Comparison of ENCODE assay signal across 1 cellular context in the genomic region with DNA sequence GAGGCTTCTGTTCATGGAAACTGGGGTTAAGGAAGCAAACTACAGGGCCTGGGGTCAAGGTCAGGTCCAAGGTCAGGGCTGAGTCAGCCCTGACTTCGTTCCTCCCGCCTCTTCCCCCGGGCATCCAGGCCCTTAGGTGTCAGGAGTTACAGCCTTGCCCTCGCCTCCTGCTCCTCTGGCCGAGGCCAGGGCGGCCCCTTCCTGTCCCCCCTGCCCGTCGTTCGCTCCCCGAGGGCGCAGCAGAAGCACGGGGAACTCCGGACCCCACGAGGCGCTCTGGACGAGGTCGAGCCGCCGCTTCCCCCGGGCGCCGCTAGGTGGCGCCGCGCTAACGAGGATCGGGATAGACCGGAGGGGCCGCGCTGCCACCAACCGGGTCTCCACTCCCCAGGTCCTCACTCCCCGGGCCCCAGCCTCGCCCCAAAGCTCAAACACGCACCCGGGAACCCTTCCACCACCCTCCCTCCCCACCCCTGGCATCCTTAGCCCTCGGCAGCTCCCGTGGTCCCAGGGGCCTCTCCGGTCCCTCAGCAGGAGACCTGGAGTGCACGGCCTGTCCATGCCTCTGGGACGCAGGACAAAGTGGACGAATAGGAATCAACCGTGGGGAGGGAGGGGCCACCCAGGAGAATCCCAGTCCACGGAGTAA.
A peak's percentile ranks its signal among the peaks of the same experiment; 100 is the strongest.
TF ChIP-seq lines count a peak whose summit lies in the region.

No MANE protein-coding gene starts in this region.

TF ChIP-seq in HepG2, 621 proteins besides CTCF, POLR2A, EP300 and RAD21 (continued from another document and continues in another):
- TF ChIP-seq SSRP1 (CRISPR knock-in tag; IDR thresholded peaks at IDR 0.05) (no peak), FOSL2 (CRISPR knock-in tag; IDR thresholded peaks at IDR 0.05) (peak; percentile 82), ZFP36 (IDR thresholded peaks at IDR 0.05; ENCODE audit: borderline replicate concordance, low read depth, low read length, partially characterized antibody) (no peak), ZNF570 (CRISPR knock-in tag; IDR thresholded peaks at IDR 0.05; ENCODE audit: borderline replicate concordance) (no peak), PHF8 (CRISPR knock-in tag; IDR thresholded peaks at IDR 0.05) (0 out of 2 replicates have a peak, but pooled peaks have one; percentile 37), ZSCAN25 (CRISPR knock-in tag; IDR thresholded peaks at IDR 0.05) (no peak), ONECUT2 (CRISPR knock-in tag; IDR thresholded peaks at IDR 0.05) (no peak), ZNF670 (CRISPR knock-in tag; IDR thresholded peaks at IDR 0.05; ENCODE audit: borderline replicate concordance) (no peak), RELA (CRISPR knock-in tag; IDR thresholded peaks at IDR 0.05) (no peak), NR1H2 (CRISPR knock-in tag; IDR thresholded peaks at IDR 0.05; ENCODE audit: borderline replicate concordance, low read depth) (peak; percentile 80; the same call in 1 of the 2 replicates), ZFP90 (CRISPR knock-in tag; IDR thresholded peaks at IDR 0.05; ENCODE audit: borderline replicate concordance) (no peak), E2F2 (CRISPR knock-in tag; IDR thresholded peaks at IDR 0.05; ENCODE audit: borderline replicate concordance) (no peak), ZNF12 (CRISPR knock-in tag; IDR thresholded peaks at IDR 0.05) (no peak), ZNF335 (CRISPR knock-in tag; IDR thresholded peaks at IDR 0.05) (no peak), ZNF350 (CRISPR knock-in tag; IDR thresholded peaks at IDR 0.05; ENCODE audit: borderline replicate concordance, low read depth) (0 out of 2 replicates have a peak, but pooled peaks have one; percentile 17), JUN (CRISPR knock-in tag; IDR thresholded peaks at IDR 0.05) (no peak), CCDC6 (CRISPR knock-in tag; IDR thresholded peaks at IDR 0.05) (peak; percentile 44; the same call in 1 of the 2 replicates), ZGPAT (CRISPR knock-in tag; IDR thresholded peaks at IDR 0.05) (peak; percentile 47; the same call in 1 of the 2 replicates), ZNF589 (CRISPR knock-in tag; conservative IDR thresholded peaks at IDR 0.05) (no peak), ZNF597 (CRISPR knock-in tag; IDR thresholded peaks at IDR 0.05) (no peak), FIP1L1 (IDR thresholded peaks at IDR 0.05; ENCODE audit: borderline replicate concordance, insufficient read depth, low read depth, low read length) (no peak), ZSCAN31 (CRISPR knock-in tag; IDR thresholded peaks at IDR 0.05; ENCODE audit: low read depth) (0 out of 2 replicates have a peak, but pooled peaks have one; percentile 35), ZMYM4 (CRISPR knock-in tag; IDR thresholded peaks at IDR 0.05) (no peak), GLMP (CRISPR knock-in tag; IDR thresholded peaks at IDR 0.05; ENCODE audit: borderline replicate concordance) (no peak), SMYD3 (CRISPR knock-in tag; IDR thresholded peaks at IDR 0.05) (no peak), TEF (CRISPR knock-in tag; IDR thresholded peaks at IDR 0.05) (no peak), GABPA (IDR thresholded peaks at IDR 0.05; ENCODE audit: low read depth, low read length) (no peak), GABPA (CRISPR knock-in tag; IDR thresholded peaks at IDR 0.05; ENCODE audit: low read depth) (no peak), EZH2 (conservative IDR thresholded peaks at IDR 0.05; ENCODE audit: low read depth, low read length) (no peak), TAF15 (IDR thresholded peaks at IDR 0.05; ENCODE audit: low read depth, low read length, poor library complexity, severe bottlenecking) (peak; percentile 77)
- TF ChIP-seq, protein P1, sequence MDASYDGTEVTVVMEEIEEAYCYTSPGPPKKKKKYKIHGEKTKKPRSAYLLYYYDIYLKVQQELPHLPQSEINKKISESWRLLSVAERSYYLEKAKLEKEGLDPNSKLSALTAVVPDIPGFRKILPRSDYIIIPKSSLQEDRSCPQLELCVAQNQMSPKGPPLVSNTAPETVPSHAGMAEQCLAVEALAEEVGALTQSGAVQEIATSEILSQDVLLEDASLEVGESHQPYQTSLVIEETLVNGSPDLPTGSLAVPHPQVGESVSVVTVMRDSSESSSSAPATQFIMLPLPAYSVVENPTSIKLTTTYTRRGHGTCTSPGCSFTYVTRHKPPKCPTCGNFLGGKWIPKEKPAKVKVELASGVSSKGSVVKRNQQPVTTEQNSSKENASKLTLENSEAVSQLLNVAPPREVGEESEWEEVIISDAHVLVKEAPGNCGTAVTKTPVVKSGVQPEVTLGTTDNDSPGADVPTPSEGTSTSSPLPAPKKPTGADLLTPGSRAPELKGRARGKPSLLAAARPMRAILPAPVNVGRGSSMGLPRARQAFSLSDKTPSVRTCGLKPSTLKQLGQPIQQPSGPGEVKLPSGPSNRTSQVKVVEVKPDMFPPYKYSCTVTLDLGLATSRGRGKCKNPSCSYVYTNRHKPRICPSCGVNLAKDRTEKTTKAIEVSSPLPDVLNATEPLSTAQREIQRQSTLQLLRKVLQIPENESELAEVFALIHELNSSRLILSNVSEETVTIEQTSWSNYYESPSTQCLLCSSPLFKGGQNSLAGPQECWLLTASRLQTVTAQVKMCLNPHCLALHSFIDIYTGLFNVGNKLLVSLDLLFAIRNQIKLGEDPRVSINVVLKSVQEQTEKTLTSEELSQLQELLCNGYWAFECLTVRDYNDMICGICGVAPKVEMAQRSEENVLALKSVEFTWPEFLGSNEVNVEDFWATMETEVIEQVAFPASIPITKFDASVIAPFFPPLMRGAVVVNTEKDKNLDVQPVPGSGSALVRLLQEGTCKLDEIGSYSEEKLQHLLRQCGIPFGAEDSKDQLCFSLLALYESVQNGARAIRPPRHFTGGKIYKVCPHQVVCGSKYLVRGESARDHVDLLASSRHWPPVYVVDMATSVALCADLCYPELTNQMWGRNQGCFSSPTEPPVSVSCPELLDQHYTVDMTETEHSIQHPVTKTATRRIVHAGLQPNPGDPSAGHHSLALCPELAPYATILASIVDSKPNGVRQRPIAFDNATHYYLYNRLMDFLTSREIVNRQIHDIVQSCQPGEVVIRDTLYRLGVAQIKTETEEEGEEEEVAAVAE (CRISPR knock-in tag; IDR thresholded peaks at IDR 0.05; ENCODE audit: borderline replicate concordance) = no peak
- TF ChIP-seq, protein P2, sequence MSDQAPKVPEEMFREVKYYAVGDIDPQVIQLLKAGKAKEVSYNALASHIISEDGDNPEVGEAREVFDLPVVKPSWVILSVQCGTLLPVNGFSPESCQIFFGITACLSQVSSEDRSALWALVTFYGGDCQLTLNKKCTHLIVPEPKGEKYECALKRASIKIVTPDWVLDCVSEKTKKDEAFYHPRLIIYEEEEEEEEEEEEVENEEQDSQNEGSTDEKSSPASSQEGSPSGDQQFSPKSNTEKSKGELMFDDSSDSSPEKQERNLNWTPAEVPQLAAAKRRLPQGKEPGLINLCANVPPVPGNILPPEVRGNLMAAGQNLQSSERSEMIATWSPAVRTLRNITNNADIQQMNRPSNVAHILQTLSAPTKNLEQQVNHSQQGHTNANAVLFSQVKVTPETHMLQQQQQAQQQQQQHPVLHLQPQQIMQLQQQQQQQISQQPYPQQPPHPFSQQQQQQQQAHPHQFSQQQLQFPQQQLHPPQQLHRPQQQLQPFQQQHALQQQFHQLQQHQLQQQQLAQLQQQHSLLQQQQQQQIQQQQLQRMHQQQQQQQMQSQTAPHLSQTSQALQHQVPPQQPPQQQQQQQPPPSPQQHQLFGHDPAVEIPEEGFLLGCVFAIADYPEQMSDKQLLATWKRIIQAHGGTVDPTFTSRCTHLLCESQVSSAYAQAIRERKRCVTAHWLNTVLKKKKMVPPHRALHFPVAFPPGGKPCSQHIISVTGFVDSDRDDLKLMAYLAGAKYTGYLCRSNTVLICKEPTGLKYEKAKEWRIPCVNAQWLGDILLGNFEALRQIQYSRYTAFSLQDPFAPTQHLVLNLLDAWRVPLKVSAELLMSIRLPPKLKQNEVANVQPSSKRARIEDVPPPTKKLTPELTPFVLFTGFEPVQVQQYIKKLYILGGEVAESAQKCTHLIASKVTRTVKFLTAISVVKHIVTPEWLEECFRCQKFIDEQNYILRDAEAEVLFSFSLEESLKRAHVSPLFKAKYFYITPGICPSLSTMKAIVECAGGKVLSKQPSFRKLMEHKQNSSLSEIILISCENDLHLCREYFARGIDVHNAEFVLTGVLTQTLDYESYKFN (CRISPR knock-in tag; conservative IDR thresholded peaks at IDR 0.05) = no peak
- TF ChIP-seq, protein P3, sequence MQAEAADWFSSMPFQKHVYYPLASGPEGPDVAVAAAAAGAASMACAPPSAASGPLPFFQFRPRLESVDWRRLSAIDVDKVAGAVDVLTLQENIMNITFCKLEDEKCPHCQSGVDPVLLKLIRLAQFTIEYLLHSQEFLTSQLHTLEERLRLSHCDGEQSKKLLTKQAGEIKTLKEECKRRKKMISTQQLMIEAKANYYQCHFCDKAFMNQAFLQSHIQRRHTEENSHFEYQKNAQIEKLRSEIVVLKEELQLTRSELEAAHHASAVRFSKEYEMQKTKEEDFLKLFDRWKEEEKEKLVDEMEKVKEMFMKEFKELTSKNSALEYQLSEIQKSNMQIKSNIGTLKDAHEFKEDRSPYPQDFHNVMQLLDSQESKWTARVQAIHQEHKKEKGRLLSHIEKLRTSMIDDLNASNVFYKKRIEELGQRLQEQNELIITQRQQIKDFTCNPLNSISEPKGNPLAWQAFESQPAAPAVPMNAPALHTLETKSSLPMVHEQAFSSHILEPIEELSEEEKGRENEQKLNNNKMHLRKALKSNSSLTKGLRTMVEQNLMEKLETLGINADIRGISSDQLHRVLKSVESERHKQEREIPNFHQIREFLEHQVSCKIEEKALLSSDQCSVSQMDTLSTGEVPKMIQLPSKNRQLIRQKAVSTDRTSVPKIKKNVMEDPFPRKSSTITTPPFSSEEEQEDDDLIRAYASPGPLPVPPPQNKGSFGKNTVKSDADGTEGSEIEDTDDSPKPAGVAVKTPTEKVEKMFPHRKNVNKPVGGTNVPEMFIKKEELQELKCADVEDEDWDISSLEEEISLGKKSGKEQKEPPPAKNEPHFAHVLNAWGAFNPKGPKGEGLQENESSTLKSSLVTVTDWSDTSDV (CRISPR knock-in tag; IDR thresholded peaks at IDR 0.05) = no peak
- TF ChIP-seq, protein P4, sequence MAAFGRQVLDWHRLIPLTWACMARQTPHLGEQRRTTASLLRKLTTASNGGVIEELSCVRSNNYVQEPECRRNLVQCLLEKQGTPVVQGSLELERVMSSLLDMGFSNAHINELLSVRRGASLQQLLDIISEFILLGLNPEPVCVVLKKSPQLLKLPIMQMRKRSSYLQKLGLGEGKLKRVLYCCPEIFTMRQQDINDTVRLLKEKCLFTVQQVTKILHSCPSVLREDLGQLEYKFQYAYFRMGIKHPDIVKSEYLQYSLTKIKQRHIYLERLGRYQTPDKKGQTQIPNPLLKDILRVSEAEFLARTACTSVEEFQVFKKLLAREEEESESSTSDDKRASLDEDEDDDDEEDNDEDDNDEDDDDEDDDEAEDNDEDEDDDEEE (CRISPR knock-in tag; IDR thresholded peaks at IDR 0.05) = no peak
- TF ChIP-seq, protein P5, sequence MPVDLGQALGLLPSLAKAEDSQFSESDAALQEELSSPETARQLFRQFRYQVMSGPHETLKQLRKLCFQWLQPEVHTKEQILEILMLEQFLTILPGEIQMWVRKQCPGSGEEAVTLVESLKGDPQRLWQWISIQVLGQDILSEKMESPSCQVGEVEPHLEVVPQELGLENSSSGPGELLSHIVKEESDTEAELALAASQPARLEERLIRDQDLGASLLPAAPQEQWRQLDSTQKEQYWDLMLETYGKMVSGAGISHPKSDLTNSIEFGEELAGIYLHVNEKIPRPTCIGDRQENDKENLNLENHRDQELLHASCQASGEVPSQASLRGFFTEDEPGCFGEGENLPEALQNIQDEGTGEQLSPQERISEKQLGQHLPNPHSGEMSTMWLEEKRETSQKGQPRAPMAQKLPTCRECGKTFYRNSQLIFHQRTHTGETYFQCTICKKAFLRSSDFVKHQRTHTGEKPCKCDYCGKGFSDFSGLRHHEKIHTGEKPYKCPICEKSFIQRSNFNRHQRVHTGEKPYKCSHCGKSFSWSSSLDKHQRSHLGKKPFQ (CRISPR knock-in tag; IDR thresholded peaks at IDR 0.05; ENCODE audit: insufficient replicate concordance) = no peak
